ENCODE assay signal across 15 cellular contexts in genomic region chr1:176149939-176150807, GRCh38. TPM values are rescaled to one million over a fixed set of nuclear protein-coding genes. Genes with fewer than 3 reads are reported as not detected.
DNase-seq lines count a peak whose midpoint lies in the region; ATAC-seq, FAIRE-seq and TF ChIP-seq lines count a peak whose summit lies in the region.
"Had no signal": no experiment of that assay in that cellular context is flagged by ENCODE, and none has a peak within 500 bp of the region (broad histone marks: within the 10 kb centered on the region; RNA-seq: fewer than 3 reads in every experiment).

No MANE protein-coding gene starts in this region.

- no peak overlapping the region for H3K4me2 ChIP-seq in GM12878 (ENCODE audit: control insufficient read depth, insufficient read depth)
- no peak overlapping the region for H3K4me2 ChIP-seq in trophoblast cell (ENCODE audit: low read length)
- H3K4me2 ChIP-seq: KMS-11 had no signal

- H2BK5ac ChIP-seq in trophoblast cell (ENCODE audit: low read depth, low read length, poor library complexity), result no peak overlapping the region

- TF ChIP-seq POLR2A in GM12878 (IDR thresholded peaks at IDR 0.05; ENCODE audit: low read depth, low read length), result no peak

- H4K91ac ChIP-seq in trophoblast cell (ENCODE audit: low read depth, low read length), result no peak overlapping the region

- DNase-seq in Calu3 (peak; percentile 12), GM12878 (ENCODE audit: low read depth, low spot score) (no peak), left lobe of liver (ENCODE audit: low spot score) (peak; percentile 69), trophoblast cell (peak; percentile 4 to 53), GM10248 (ENCODE audit: extremely low spot score) (no peak), HCEC 1CT (no peak)
- DNase-seq: AML-193; CD4-positive, CD25-positive, alpha-beta regulatory T cell; NCI-H1092; NCI-H187; NCI-H446 had no signal

- H2BK120ac ChIP-seq in trophoblast cell (ENCODE audit: insufficient read depth, low read length, poor library complexity), result no peak overlapping the region

- no peak for TF ChIP-seq EP300 in GM12878 (IDR thresholded peaks at IDR 0.05; ENCODE audit: borderline replicate concordance in 1 of 2, control insufficient read depth in 1 of 2, low read depth in 2 of 2, low read length in 2 of 2)

- peak overlapping the region; percentile 43 for H3K27ac Mint-ChIP-seq in Calu3 (ENCODE audit: unreplicated experiment)

- no peaks in the 10 kb centered on the region for H3K79me1 ChIP-seq in trophoblast cell (ENCODE audit: low read length)

- H3K79me2 ChIP-seq in GM12878 (ENCODE audit: control insufficient read depth, insufficient read depth, low read length) (no peaks in the 10 kb centered on the region), trophoblast cell (ENCODE audit: control insufficient read depth, insufficient read depth, low read length, poor library complexity) (no peaks in the 10 kb centered on the region)

- no peak overlapping the region for H3K27ac ChIP-seq in GM12878 (ENCODE audit: control insufficient read depth, insufficient read depth)
- no peak overlapping the region for H3K27ac ChIP-seq in trophoblast cell (ENCODE audit: low read depth, low read length)
- H3K27ac ChIP-seq: KMS-11, SJSA1 had no signal

- SMC1A ChIA-PET in GM12878 (lab: Charles Lee; ENCODE audit: uncharacterized antibody, unreplicated experiment), result no interaction called here

- H3K27me3 ChIP-seq in GM12878 (replicated peaks in 1 of 2; ENCODE audit: control insufficient read depth in 2 of 2, insufficient read depth in 2 of 2, low read length in 1 of 2) (no peaks in the 10 kb centered on the region), trophoblast cell (ENCODE audit: insufficient read depth, low read length) (no peaks in the 10 kb centered on the region)
- H3K27me3 ChIP-seq: SJSA1 had no signal

- no peak overlapping the region for H4K12ac ChIP-seq in trophoblast cell (ENCODE audit: low read depth, low read length)

- peak overlapping the region; percentile 33 for H3K4me3 Mint-ChIP-seq in Calu3 (ENCODE audit: low read depth, unreplicated experiment)
- H3K4me3 Mint-ChIP-seq: CD4-positive, CD25-positive, alpha-beta regulatory T cell had no signal

- no peak overlapping the region for H2AK5ac ChIP-seq in trophoblast cell (ENCODE audit: low read length)

- H3K14ac ChIP-seq in trophoblast cell (ENCODE audit: low read length), result no peak overlapping the region

- H2AFZ ChIP-seq in GM12878 (ENCODE audit: control insufficient read depth, low read depth, low read length) (no peak overlapping the region), trophoblast cell (ENCODE audit: insufficient read depth, low read length, poor library complexity) (no peak overlapping the region)

- RAD21 ChIA-PET in GM12878 (lab: Charles Lee; ENCODE audit: unreplicated experiment), result no interaction called here

- no peak overlapping the region for H3K18ac ChIP-seq in trophoblast cell (ENCODE audit: low read length)

- TF ChIP-seq CTCF in Calu3 (IDR thresholded peaks at IDR 0.05; ENCODE audit: unreplicated experiment) (no peak), GM12878 (IDR thresholded peaks at IDR 0.05 in 2 of 3, conservative IDR thresholded peaks at IDR 0.05 in 1 of 3; ENCODE audit: control insufficient read depth in 2 of 3, extremely low read depth in 1 of 3, insufficient read depth in 1 of 3, low read depth in 3 of 3, low read length in 3 of 3) (no peak), GM10248 (IDR thresholded peaks at IDR 0.05; ENCODE audit: control extremely low read depth, extremely low read depth, low read depth, missing control alignments) (no peak)

- no peak overlapping the region for H3K23ac ChIP-seq in trophoblast cell (ENCODE audit: low read length)

- H3K9me3 ChIP-seq in GM12878 (replicated peaks; ENCODE audit: control insufficient read depth, insufficient read depth, low read length) (no peaks in the 10 kb centered on the region; the same call in 2 of the 3 replicates), trophoblast cell (ENCODE audit: insufficient read depth, low read depth, low read length) (no peaks in the 10 kb centered on the region)
- H3K9me3 ChIP-seq: SJSA1 had no signal

- no peak overlapping the region for H3K4ac ChIP-seq in trophoblast cell (ENCODE audit: low read depth, low read length)

- in situ Hi-C loops in GM12878 (cut with MboI), result no loop called here

- no peaks in the 10 kb centered on the region for H3K36me3 Mint-ChIP-seq in Calu3 (ENCODE audit: insufficient read depth, unreplicated experiment)

- BruUV-seq in Calu3 (replicated peaks; lab: Mats Ljungman, UMichigan) (no TSS peak), GM12878 (replicated peaks; lab: Mats Ljungman, UMichigan) (no TSS peak)

- no peaks in the 10 kb centered on the region for H3K27me3 Mint-ChIP-seq in Calu3 (ENCODE audit: unreplicated experiment)
- H3K27me3 Mint-ChIP-seq: CD4-positive, CD25-positive, alpha-beta regulatory T cell had no signal

- H3K4me1 Mint-ChIP-seq in Calu3 (ENCODE audit: low read depth, unreplicated experiment), result peaks cover 18% of the 10 kb centered on the region

- H4K8ac ChIP-seq in trophoblast cell (ENCODE audit: low read depth, low read length), result no peak overlapping the region

- no peaks in the 10 kb centered on the region for H4K20me1 ChIP-seq in GM12878 (ENCODE audit: control insufficient read depth, insufficient read depth)

- peaks cover 0 to 21% of the 10 kb centered on the region in 2 experiments; a peak in 3 of 4 replicates for H3K36me3 ChIP-seq in GM12878 (ENCODE audit: control insufficient read depth in 2 of 2, insufficient read depth in 2 of 2, low read length in 1 of 2)
- peaks cover 0 to 4% of the 10 kb centered on the region in 2 experiments for H3K36me3 ChIP-seq in trophoblast cell (ENCODE audit: control insufficient read depth in 1 of 2, insufficient read depth in 2 of 2, low read length in 2 of 2)

- TF ChIP-seq RAD21 in GM12878 (IDR thresholded peaks at IDR 0.05; ENCODE audit: insufficient read depth, low read depth, low read length), result no peak

- ATAC-seq in GM12878 (no peak), left lobe of liver (peak; percentile 99), GM18517 (IDR thresholded peaks at IDR 0.05; ENCODE audit: unreplicated experiment) (no peak), GM21367 (IDR thresholded peaks at IDR 0.05; ENCODE audit: unreplicated experiment) (no peak)

- intact Hi-C loops in Calu3 (cut with micrococcal nuclease; ENCODE audit: unreplicated experiment) (loop anchor here (2.0 to 5.0 kb wide), 2 partner anchors 15 to 47 kb away; no protein-coding TSS in a partner anchor), GM12878 (cut with micrococcal nuclease; ENCODE audit: unreplicated experiment) (no loop called here)

- H3K4me3 ChIP-seq in GM12878 (no peak overlapping the region), trophoblast cell (ENCODE audit: low read depth, low read length) (no peak overlapping the region)
- H3K4me3 ChIP-seq: SJSA1 had no signal

- 92% methylated on average over 4 of the region's 4 CpGs for WGBS in GM12878 (ENCODE audit: insufficient coverage, insufficient replicate concordance, low lambda C conversion rate, missing lambda C conversion rate)
- WGBS in trophoblast cell (ENCODE audit: extremely low coverage, insufficient coverage, insufficient read length), result no CpG with 5 or more reads among the region's 4 CpGs

- no peaks in the 10 kb centered on the region for H3K9me3 Mint-ChIP-seq in Calu3 (ENCODE audit: low read depth, unreplicated experiment)

- no peak overlapping the region for H2BK12ac ChIP-seq in trophoblast cell (ENCODE audit: low read length)

- POLR2A ChIA-PET in GM12878 (lab: Charles Lee), result no interaction called here
- POLR2A ChIA-PET in GM10248 (lab: Yijun Ruan, JAX), result no interaction called here

- FAIRE-seq in GM12878 (lab: Jason Lieb, UNC), result peak; percentile 80

- CTCF ChIA-PET in Calu3 (lab: Charles Lee) (no interaction called here), GM12878 (lab: Yijun Ruan, JAX) (no interaction called here), GM10248 (lab: Yijun Ruan, JAX) (no interaction called here)

- H3K4me1 ChIP-seq in GM12878 (ENCODE audit: control insufficient read depth, insufficient read depth, low read length) (no peaks in the 10 kb centered on the region), trophoblast cell (ENCODE audit: control insufficient read depth in 1 of 2, insufficient read depth in 2 of 2, low read length in 2 of 2) (no peaks in the 10 kb centered on the region)
- H3K4me1 ChIP-seq: SJSA1 had no signal

- H3K9ac ChIP-seq in GM12878 (ENCODE audit: control insufficient read depth, insufficient read depth, low read length) (no peak overlapping the region), trophoblast cell (ENCODE audit: low read length) (no peak overlapping the region)
- H3K9ac ChIP-seq: KMS-11 had no signal

TF ChIP-seq in GM12878, 131 proteins besides CTCF, POLR2A, EP300 and RAD21:
- TF ChIP-seq WRNIP1 (IDR thresholded peaks at IDR 0.05; ENCODE audit: borderline replicate concordance, low read depth, low read length), result no peak
- TF ChIP-seq STAT1 (conservative IDR thresholded peaks at IDR 0.05), result no peak
- no peak for TF ChIP-seq RAD51 (IDR thresholded peaks at IDR 0.05)
- TF ChIP-seq MAX (IDR thresholded peaks at IDR 0.05; ENCODE audit: low read depth, low read length), result no peak
TF ChIP-seq in GM12878: peak in this region for 0.

RNA-seq across cellular contexts. Expression of gene COP1, which starts 56.9 kb away (rescaled TPM):
- total RNA-seq in Calu3 (2022) (41.8 and 45.5 TPM in 2 replicates), GM12878 (2014; rRNA removed) (39.8 and 42.4 TPM in 2 replicates), GM12878 (2014; rRNA removed; fragmentation: Illumina TruSeq; extraction: Trizol) (49.9 and 51.7 TPM in 2 replicates), GM12878 (2021) (35.5 and 39.5 TPM in 2 replicates), left lobe of liver (21.9 TPM)
- total RNA-seq in GM12878 (2013; cell fraction: nucleolus; rRNA removed), result 159 TPM in 2 replicates
- polyA plus RNA-seq in GM12878 (2011; ENCODE audit: low read depth), result 15.6 TPM
- polyA plus RNA-seq in GM12878 (2011; rRNA removed) (33.6 and 51.1 TPM in 2 replicates), GM12878 (2014; fragmentation: Illumina TruSeq; extraction: Trizol) (37.9 and 47.6 TPM in 2 replicates), GM12878 (2014; fragmentation: Nextera tagmentation; extraction: Ambion mirVana) (10 to 100 TPM; 17.7 to 31.5 TPM), GM12878 (2014; rRNA removed) (24.3 and 32.8 TPM in 2 replicates), GM12878 (2016; fragmentation: Nextera tagmentation; extraction: Ambion mirVana) (10 to 100 TPM; 45.9 to 49.0 TPM)
- polyA plus RNA-seq in GM12878 (2011; cell fraction: cytosol; rRNA removed), result 12.9 and 20.6 TPM in 2 replicates
- polyA plus RNA-seq in GM12878 (2011; cell fraction: nucleus; rRNA removed), result 18.0 and 22.2 TPM in 2 replicates
- polyA plus RNA-seq in GM12878 (2012), result 23.8 and 32.6 TPM in 2 replicates
- polyA minus RNA-seq in GM12878 (2011; rRNA and poly(A)+ RNA removed), result 58.5 and 99.5 TPM in 2 replicates
- polyA minus RNA-seq in GM12878 (2011; cell fraction: cytosol; rRNA and poly(A)+ RNA removed), result 19.1 and 22.6 TPM in 2 replicates
- polyA minus RNA-seq in GM12878 (2011; cell fraction: nucleus; rRNA and poly(A)+ RNA removed), result 63.1 and 119 TPM in 2 replicates
- 30.9 and 32.2 TPM in 2 replicates for polyA plus RNA-seq in trophoblast cell (2013)

Comparison
In these comparisons a context has a peak if more than half of its experiments do, and no peak if none do; other contexts are left out.
1. DNase-seq: peak in Calu3 (single experiment), left lobe of liver (single experiment) and trophoblast cell (2 of 2); none in GM12878 (single experiment), GM10248 (single experiment) and HCEC 1CT (single experiment).